ENCODE assay signal across 18 cellular contexts in genomic region chrX:138008280-138008679, GRCh38.
DNase-seq lines count a peak whose midpoint lies in the region; ATAC-seq, FAIRE-seq and TF ChIP-seq lines count a peak whose summit lies in the region.
"Had no signal": no experiment of that assay in that cellular context is flagged by ENCODE, and none has a peak within 500 bp of the region (broad histone marks: within the 10 kb centered on the region; RNA-seq: fewer than 3 reads in every experiment).

No MANE protein-coding gene starts in this region.

- peak; percentile 37 for ATAC-seq in GM18868 (IDR thresholded peaks at IDR 0.05; ENCODE audit: unreplicated experiment)
- ATAC-seq in GM12878 = no peak
- ATAC-seq in stimulated activated effector memory CD8-positive, alpha-beta T cell treated with anti-CD3 and anti-CD28 coated beads, Interleukin-12 subunit alpha, Interleukin-12 subunit beta, amount 100 ng/mL, for 72 hours = no peak
- ATAC-seq: A549 had no signal

- BruUV-seq in GM12878 (replicated peaks; lab: Mats Ljungman, UMichigan) = no TSS peak

- RAD21 ChIA-PET in GM12878 (lab: Charles Lee; ENCODE audit: unreplicated experiment) = no interaction called here

- H3K4me3 ChIP-seq in GM12878 = no peak overlapping the region
- H3K4me3 ChIP-seq: A549, BLaER1, GM23248 had no signal

- CTCF ChIA-PET in GM12878 (lab: Yijun Ruan, JAX) = no interaction called here

- in situ Hi-C loops in GM12878 (cut with MboI) = no loop called here

- no peaks in the 10 kb centered on the region for H4K20me1 ChIP-seq in GM12878 (ENCODE audit: control insufficient read depth, insufficient read depth)
- H4K20me1 ChIP-seq: BLaER1 had no signal

- TF ChIP-seq EP300 in GM12878 (IDR thresholded peaks at IDR 0.05; ENCODE audit: borderline replicate concordance in 1 of 2, control insufficient read depth in 1 of 2, low read depth in 2 of 2, low read length in 2 of 2) = no peak

- TF ChIP-seq RAD21 in GM12878 (IDR thresholded peaks at IDR 0.05; ENCODE audit: insufficient read depth, low read depth, low read length) = no peak

- H3K4me1 ChIP-seq in GM12878 (ENCODE audit: control insufficient read depth, insufficient read depth, low read length) = no peaks in the 10 kb centered on the region
- H3K4me1 ChIP-seq: A549, BLaER1 had no signal

- TF ChIP-seq POLR2A in GM12878 (IDR thresholded peaks at IDR 0.05; ENCODE audit: low read depth, low read length) = no peak

- H3K27ac Mint-ChIP-seq in neural crest cell (ENCODE audit: unreplicated experiment) = no peak overlapping the region
- H3K27ac Mint-ChIP-seq in stimulated activated effector memory CD8-positive, alpha-beta T cell treated with anti-CD3 and anti-CD28 coated beads, Interleukin-12 subunit alpha, Interleukin-12 subunit beta, amount 100 ng/mL, for 72 hours = no peak overlapping the region
- H3K27ac Mint-ChIP-seq: CD14-positive monocyte; CD4-positive, alpha-beta memory T cell had no signal

- no peak overlapping the region for H3K9ac ChIP-seq in GM12878 (ENCODE audit: control insufficient read depth, insufficient read depth, low read length)
- H3K9ac ChIP-seq: BLaER1, GM23248 had no signal

- H3K4me1 Mint-ChIP-seq in neural crest cell = peaks cover 19% of the 10 kb centered on the region
- H3K4me1 Mint-ChIP-seq in stimulated activated effector memory CD8-positive, alpha-beta T cell treated with anti-CD3 and anti-CD28 coated beads, Interleukin-12 subunit alpha, Interleukin-12 subunit beta, amount 100 ng/mL, for 72 hours = no peaks in the 10 kb centered on the region
- H3K4me1 Mint-ChIP-seq: CD14-positive monocyte; CD4-positive, alpha-beta memory T cell had no signal

- H3K4me2 ChIP-seq in GM12878 (ENCODE audit: control insufficient read depth, insufficient read depth) = no peak overlapping the region
- H3K4me2 ChIP-seq: A549, BLaER1 had no signal

- no peaks in the 10 kb centered on the region for H3K27me3 ChIP-seq in GM12878 (replicated peaks in 1 of 2; ENCODE audit: control insufficient read depth in 2 of 2, insufficient read depth in 2 of 2, low read length in 1 of 2)

- peak overlapping the region; percentile 17 for H3K4me3 Mint-ChIP-seq in neural crest cell
- no peak overlapping the region for H3K4me3 Mint-ChIP-seq in stimulated activated effector memory CD8-positive, alpha-beta T cell treated with anti-CD3 and anti-CD28 coated beads, Interleukin-12 subunit alpha, Interleukin-12 subunit beta, amount 100 ng/mL, for 72 hours
- H3K4me3 Mint-ChIP-seq: CD14-positive monocyte; CD4-positive, alpha-beta memory T cell had no signal

- H3K36me3 Mint-ChIP-seq in neural crest cell (ENCODE audit: low read depth) = peaks cover 2% of the 10 kb centered on the region
- no peaks in the 10 kb centered on the region for H3K36me3 Mint-ChIP-seq in stimulated activated effector memory CD8-positive, alpha-beta T cell treated with anti-CD3 and anti-CD28 coated beads, Interleukin-12 subunit alpha, Interleukin-12 subunit beta, amount 100 ng/mL, for 72 hours
- H3K36me3 Mint-ChIP-seq: CD14-positive monocyte; CD4-positive, alpha-beta memory T cell had no signal

- peaks cover 5% of the 10 kb centered on the region for H3K27me3 Mint-ChIP-seq in neural crest cell (ENCODE audit: low read depth)
- H3K27me3 Mint-ChIP-seq: CD4-positive, alpha-beta memory T cell had no signal

- H2AFZ ChIP-seq in GM12878 (ENCODE audit: control insufficient read depth, low read depth, low read length) = no peak overlapping the region
- H2AFZ ChIP-seq: GM23248 had no signal

- H3K9me3 Mint-ChIP-seq in neural crest cell = peaks cover 5% of the 10 kb centered on the region
- H3K9me3 Mint-ChIP-seq in stimulated activated effector memory CD8-positive, alpha-beta T cell treated with anti-CD3 and anti-CD28 coated beads, Interleukin-12 subunit alpha, Interleukin-12 subunit beta, amount 100 ng/mL, for 72 hours = peaks cover 2% of the 10 kb centered on the region

- no peak for DNase-seq in GM12878 (ENCODE audit: low read depth, low spot score)
- DNase-seq in neural crest cell (ENCODE audit: low read depth, low spot score) = no peak
- DNase-seq in retina = peak; percentile 22
- no peak for DNase-seq in Kasumi-1 (lab: John Stamatoyannopoulos, UW)
- no peak for DNase-seq in stimulated activated effector memory CD8-positive, alpha-beta T cell treated with anti-CD3 and anti-CD28 coated beads, Interleukin-12 subunit alpha, Interleukin-12 subunit beta, amount 100 ng/mL, for 72 hours (ENCODE audit: low spot score in 2 of 2)
- DNase-seq in NCI-H146 (lab: John Stamatoyannopoulos, UW) = no peak
- DNase-seq: CD4-positive, alpha-beta memory T cell; DMS153; DMS79; GDM1; GM23248; HCEC 1CT had no signal

- SMC1A ChIA-PET in GM12878 (lab: Charles Lee; ENCODE audit: uncharacterized antibody, unreplicated experiment) = interaction anchor here (0.9 to 1.0 kb wide), 2 partner anchors 17 to 82 kb away, joined by 3 to 4 read pairs; no protein-coding TSS in a partner anchor

- no peak overlapping the region for H3K27ac ChIP-seq in GM12878 (ENCODE audit: control insufficient read depth, insufficient read depth)
- H3K27ac ChIP-seq: 22Rv1, A549, BLaER1, GM23248, HL-60 had no signal

- H3K9me3 ChIP-seq in GM12878 (replicated peaks; ENCODE audit: control insufficient read depth, insufficient read depth, low read length) = no peaks in the 10 kb centered on the region
- H3K9me3 ChIP-seq: A549, BLaER1 had no signal

- TF ChIP-seq CTCF in GM12878 (IDR thresholded peaks at IDR 0.05 in 2 of 3, conservative IDR thresholded peaks at IDR 0.05 in 1 of 3; ENCODE audit: control insufficient read depth in 2 of 3, extremely low read depth in 1 of 3, insufficient read depth in 1 of 3, low read depth in 3 of 3, low read length in 3 of 3) (no peak), neural crest cell (conservative IDR thresholded peaks at IDR 0.05) (no peak)

- H3K36me3 ChIP-seq in GM12878 (ENCODE audit: control insufficient read depth in 2 of 2, insufficient read depth in 2 of 2, low read length in 1 of 2) = no peaks in the 10 kb centered on the region
- H3K36me3 ChIP-seq: BLaER1 had no signal

- no peaks in the 10 kb centered on the region for H3K79me2 ChIP-seq in GM12878 (ENCODE audit: control insufficient read depth, insufficient read depth, low read length)

- WGBS in GM12878 (ENCODE audit: insufficient coverage, insufficient replicate concordance, low lambda C conversion rate, missing lambda C conversion rate) = 2% methylated on average over 5 of the region's 5 CpGs

- FAIRE-seq in GM12878 (lab: Jason Lieb, UNC) = no peak

- intact Hi-C loops in GM12878 (cut with micrococcal nuclease; ENCODE audit: unreplicated experiment) = no loop called here

- POLR2A ChIA-PET in GM12878 (lab: Charles Lee) = no interaction called here

TF ChIP-seq in GM12878, 131 proteins besides CTCF, POLR2A, EP300 and RAD21:
- peak; percentile 63; the same call in 1 of the 2 replicates for TF ChIP-seq NR2F1 (conservative IDR thresholded peaks at IDR 0.05)
- no peak for TF ChIP-seq TCF3 (IDR thresholded peaks at IDR 0.05; ENCODE audit: borderline replicate concordance, insufficient read depth, low read depth, low read length)
- no peak for TF ChIP-seq RUNX3 (IDR thresholded peaks at IDR 0.05; ENCODE audit: low read length)
- peak; percentile 64 for TF ChIP-seq PKNOX1 (IDR thresholded peaks at IDR 0.05)
